1 cellular context compared by ENCODE assay signal in the genomic region with DNA sequence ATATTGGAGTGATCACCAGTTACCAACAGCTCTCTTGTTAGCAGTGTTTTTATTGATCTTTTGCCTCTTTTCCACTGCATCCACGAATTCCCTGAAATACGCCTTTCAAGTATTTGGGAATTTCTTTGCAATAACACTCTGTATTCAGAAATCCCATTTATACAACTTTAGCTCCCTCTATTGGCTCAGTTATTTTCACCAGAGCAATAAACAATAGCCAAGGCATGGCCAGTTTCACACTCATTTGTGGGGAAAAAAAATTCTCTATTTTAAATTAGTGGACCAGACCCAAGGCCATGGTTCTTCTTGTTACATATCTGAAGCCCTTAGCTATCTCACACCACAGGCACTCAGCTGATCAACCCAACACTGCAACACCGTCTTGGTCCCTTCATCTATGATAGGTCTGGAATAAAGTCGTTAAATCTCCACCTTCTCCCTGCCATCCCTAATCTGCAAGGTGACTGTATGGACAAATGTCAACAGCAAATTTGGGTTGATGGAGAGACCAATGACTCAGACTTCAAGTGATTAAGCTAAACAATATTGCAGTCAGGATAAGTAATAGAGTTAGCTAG.
TF ChIP-seq lines count a peak whose summit lies in the region.

No MANE protein-coding gene starts in this region.

TF ChIP-seq in HepG2, 621 proteins besides CTCF, POLR2A, EP300 and RAD21 (continued from another document):
- TF ChIP-seq, protein P1, sequence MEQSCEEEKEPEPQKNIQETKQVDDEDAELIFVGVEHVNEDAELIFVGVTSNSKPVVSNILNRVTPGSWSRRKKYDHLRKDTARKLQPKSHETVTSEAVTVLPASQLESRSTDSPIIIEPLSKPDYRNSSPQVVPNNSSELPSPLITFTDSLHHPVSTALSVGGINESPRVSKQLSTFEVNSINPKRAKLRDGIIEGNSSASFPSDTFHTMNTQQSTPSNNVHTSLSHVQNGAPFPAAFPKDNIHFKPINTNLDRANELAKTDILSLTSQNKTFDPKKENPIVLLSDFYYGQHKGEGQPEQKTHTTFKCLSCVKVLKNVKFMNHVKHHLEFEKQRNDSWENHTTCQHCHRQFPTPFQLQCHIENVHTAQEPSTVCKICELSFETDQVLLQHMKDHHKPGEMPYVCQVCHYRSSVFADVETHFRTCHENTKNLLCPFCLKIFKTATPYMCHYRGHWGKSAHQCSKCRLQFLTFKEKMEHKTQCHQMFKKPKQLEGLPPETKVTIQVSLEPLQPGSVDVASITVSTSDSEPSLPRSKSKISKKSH (CRISPR knock-in tag; IDR thresholded peaks at IDR 0.05; ENCODE audit: borderline replicate concordance): no peak
- no peak for TF ChIP-seq BCL6 (CRISPR knock-in tag; IDR thresholded peaks at IDR 0.05)
- TF ChIP-seq, protein P2, sequence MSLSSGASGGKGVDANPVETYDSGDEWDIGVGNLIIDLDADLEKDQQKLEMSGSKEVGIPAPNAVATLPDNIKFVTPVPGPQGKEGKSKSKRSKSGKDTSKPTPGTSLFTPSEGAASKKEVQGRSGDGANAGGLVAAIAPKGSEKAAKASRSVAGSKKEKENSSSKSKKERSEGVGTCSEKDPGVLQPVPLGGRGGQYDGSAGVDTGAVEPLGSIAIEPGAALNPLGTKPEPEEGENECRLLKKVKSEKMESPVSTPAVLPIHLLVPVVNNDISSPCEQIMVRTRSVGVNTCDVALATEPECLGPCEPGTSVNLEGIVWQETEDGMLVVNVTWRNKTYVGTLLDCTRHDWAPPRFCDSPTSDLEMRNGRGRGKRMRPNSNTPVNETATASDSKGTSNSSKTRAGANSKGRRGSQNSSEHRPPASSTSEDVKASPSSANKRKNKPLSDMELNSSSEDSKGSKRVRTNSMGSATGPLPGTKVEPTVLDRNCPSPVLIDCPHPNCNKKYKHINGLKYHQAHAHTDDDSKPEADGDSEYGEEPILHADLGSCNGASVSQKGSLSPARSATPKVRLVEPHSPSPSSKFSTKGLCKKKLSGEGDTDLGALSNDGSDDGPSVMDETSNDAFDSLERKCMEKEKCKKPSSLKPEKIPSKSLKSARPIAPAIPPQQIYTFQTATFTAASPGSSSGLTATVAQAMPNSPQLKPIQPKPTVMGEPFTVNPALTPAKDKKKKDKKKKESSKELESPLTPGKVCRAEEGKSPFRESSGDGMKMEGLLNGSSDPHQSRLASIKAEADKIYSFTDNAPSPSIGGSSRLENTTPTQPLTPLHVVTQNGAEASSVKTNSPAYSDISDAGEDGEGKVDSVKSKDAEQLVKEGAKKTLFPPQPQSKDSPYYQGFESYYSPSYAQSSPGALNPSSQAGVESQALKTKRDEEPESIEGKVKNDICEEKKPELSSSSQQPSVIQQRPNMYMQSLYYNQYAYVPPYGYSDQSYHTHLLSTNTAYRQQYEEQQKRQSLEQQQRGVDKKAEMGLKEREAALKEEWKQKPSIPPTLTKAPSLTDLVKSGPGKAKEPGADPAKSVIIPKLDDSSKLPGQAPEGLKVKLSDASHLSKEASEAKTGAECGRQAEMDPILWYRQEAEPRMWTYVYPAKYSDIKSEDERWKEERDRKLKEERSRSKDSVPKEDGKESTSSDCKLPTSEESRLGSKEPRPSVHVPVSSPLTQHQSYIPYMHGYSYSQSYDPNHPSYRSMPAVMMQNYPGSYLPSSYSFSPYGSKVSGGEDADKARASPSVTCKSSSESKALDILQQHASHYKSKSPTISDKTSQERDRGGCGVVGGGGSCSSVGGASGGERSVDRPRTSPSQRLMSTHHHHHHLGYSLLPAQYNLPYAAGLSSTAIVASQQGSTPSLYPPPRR (CRISPR knock-in tag; IDR thresholded peaks at IDR 0.05; ENCODE audit: borderline replicate concordance): no peak
- TF ChIP-seq NFIB (CRISPR knock-in tag; IDR thresholded peaks at IDR 0.05; ENCODE audit: borderline replicate concordance): no peak
TF ChIP-seq in HepG2: peak in this region for 1.
